Comparison of ENCODE assay signal across 8 cellular contexts in genomic region chr16:19168173-19169080, GRCh38. TPM values are rescaled to one million over a fixed set of nuclear protein-coding genes. Genes with fewer than 3 reads are reported as not detected.
DNase-seq lines count a peak whose midpoint lies in the region; ATAC-seq, FAIRE-seq and TF ChIP-seq lines count a peak whose summit lies in the region.

Gene SYT17 (plus strand): TSS chr16:19168240. CDS start chr16:19168647, 407 bp downstream.

- no peak for TF ChIP-seq POLR2A in GM12891 (IDR thresholded peaks at IDR 0.05; ENCODE audit: low read depth, low read length)
- TF ChIP-seq POLR2A in H54 (IDR thresholded peaks at IDR 0.05; ENCODE audit: low read depth, low read length), result no peak

- FAIRE-seq in GM12891 (lab: Jason Lieb, UNC), result no peak
- no peak for FAIRE-seq in H54 (lab: Jason Lieb, UNC)

- H3K27ac ChIP-seq in dorsolateral prefrontal cortex, result peak within 1 kb of the TSS in 53 of 59 donors; percentile 14 to 88 (median 70)

- intact Hi-C loops in dorsolateral prefrontal cortex (cut with DNase I), result loop anchor here in 1 of 2 donors (5.0 kb wide), 1 partner anchor 209 kb away; no protein-coding TSS in a partner anchor

- H3K27me3 ChIP-seq in dorsolateral prefrontal cortex, result peaks cover 0 to 56% (median 18%) of the 10 kb centered on the region in 45 donors

- H3K4me3 ChIP-seq in dorsolateral prefrontal cortex, result peak within 1 kb of the TSS; percentile 23 to 69 (median 55)

- TF ChIP-seq CTCF in dorsolateral prefrontal cortex (IDR thresholded peaks at IDR 0.05 in 54 of 56, conservative IDR thresholded peaks at IDR 0.05 in 2 of 56; ENCODE audit: low read depth in 1 of 56, partially characterized antibody in 56 of 56), result peak in 1 of 56 donors; percentile 8

- ATAC-seq in HG02763 (IDR thresholded peaks at IDR 0.05; ENCODE audit: unreplicated experiment) (no peak), GM19351 (IDR thresholded peaks at IDR 0.05; ENCODE audit: unreplicated experiment) (no peak), GM18909 (IDR thresholded peaks at IDR 0.05; ENCODE audit: poor library complexity, unreplicated experiment) (no peak)

- DNase-seq in GM12891 (ENCODE audit: insufficient read length, low spot score), result peak; percentile 42
- peak; percentile 29 for DNase-seq in NCI-H2227 treated with DMSO at 0.1 percent for 48 hours (lab: John Stamatoyannopoulos, UW)
- peak in 3 of 10 donors; percentile 46 to 65 (median 51) for DNase-seq in dorsolateral prefrontal cortex
- DNase-seq in midbrain (lab: John Stamatoyannopoulos, UW), result peak; percentile 64
- no peak for DNase-seq in H54 (ENCODE audit: insufficient read length, low spot score)

TF ChIP-seq in GM12891, 5 proteins besides CTCF, POLR2A, EP300 and RAD21:
- TF ChIP-seq SPI1 (IDR thresholded peaks at IDR 0.05; ENCODE audit: low read depth, low read length) (no peak), POLR2AphosphoS5 (IDR thresholded peaks at IDR 0.05; ENCODE audit: low read depth, low read length) (no peak), TAF1 (IDR thresholded peaks at IDR 0.05; ENCODE audit: low read depth, low read length) (no peak), POU2F2 (IDR thresholded peaks at IDR 0.05; ENCODE audit: low read depth, low read length) (no peak), PAX5 (IDR thresholded peaks at IDR 0.05; ENCODE audit: insufficient read depth, low read length, severe bottlenecking) (no peak)
TF ChIP-seq in GM12891: peak in this region for 0.

RNA-seq across cellular contexts. Expression of gene SYT17, which starts in this region (rescaled TPM):
- 3.5 TPM for polyA plus RNA-seq in GM12891 (2012; ENCODE audit: low read depth, missing spikeins)
- total RNA-seq in dorsolateral prefrontal cortex, result 10 to 100 TPM; 10.7 to 47.8 (median 28.1) TPM
